ENCODE assay signal across 7 cellular contexts in genomic region chr18:24514439-24514838, GRCh38. TPM values are rescaled to one million over a fixed set of nuclear protein-coding genes. Genes with fewer than 3 reads are reported as not detected.
DNase-seq lines count a peak whose midpoint lies in the region; ATAC-seq and TF ChIP-seq lines count a peak whose summit lies in the region.

No MANE protein-coding gene starts in this region.

- in situ Hi-C loops in astrocyte of the spinal cord (cut with HindIII; ENCODE audit: low sequenced_read_pairs), result no loop called here

- peak; percentile 75 for ATAC-seq in GM21528 (IDR thresholded peaks at IDR 0.05; ENCODE audit: low FRiP score, unreplicated experiment)

- peaks cover 2% of the 10 kb centered on the region for H3K9me3 Mint-ChIP-seq in mesothelial cell of epicardium

- no peak overlapping the region for H3K4me3 Mint-ChIP-seq in mesothelial cell of epicardium

- no peaks in the 10 kb centered on the region for H3K4me1 Mint-ChIP-seq in mesothelial cell of epicardium

- no peaks in the 10 kb centered on the region for H3K36me3 Mint-ChIP-seq in mesothelial cell of epicardium

- CTCF ChIA-PET in GM10248 (lab: Yijun Ruan, JAX), result interaction anchor here (0.7 to 3.3 kb wide), 23 partner anchors 9 to 212 kb away, joined by 3 to 33 read pairs (median 4); no protein-coding TSS in a partner anchor

- no peak overlapping the region for H3K27ac Mint-ChIP-seq in mesothelial cell of epicardium

- H3K4me3 ChIP-seq in LNCaP clone FGC (ENCODE audit: low read depth, low read length), result no peak overlapping the region
- H3K4me3 ChIP-seq in astrocyte of the spinal cord (ENCODE audit: low read depth, low read length), result no peak overlapping the region

- POLR2A ChIA-PET in GM10248 (lab: Yijun Ruan, JAX), result no interaction called here

- peak; percentile 50 for TF ChIP-seq CTCF in GM10248 (IDR thresholded peaks at IDR 0.05; ENCODE audit: control extremely low read depth, extremely low read depth, low read depth, missing control alignments)
- peak; percentile 50 for TF ChIP-seq CTCF in LNCaP clone FGC (IDR thresholded peaks at IDR 0.05; ENCODE audit: control insufficient read depth, extremely low read depth, insufficient read depth)
- TF ChIP-seq CTCF in astrocyte of the spinal cord (IDR thresholded peaks at IDR 0.05; ENCODE audit: low read depth, low read length), result peak; percentile 41
- peak; percentile 87 for TF ChIP-seq CTCF in mesothelial cell of epicardium (IDR thresholded peaks at IDR 0.05; ENCODE audit: unreplicated experiment)

- H3K27me3 Mint-ChIP-seq in mesothelial cell of epicardium (ENCODE audit: low read depth), result no peaks in the 10 kb centered on the region

- DNase-seq in GM10248 (ENCODE audit: extremely low spot score) (peak; percentile 44), LNCaP clone FGC (ENCODE audit: low read depth) (no peak), astrocyte of the spinal cord (ENCODE audit: low read depth, low spot score) (peak; percentile 43), mesothelial cell of epicardium (ENCODE audit: low spot score in 2 of 2, unreplicated experiment in 2 of 2) (no peak), NCI-H2107 treated with DMSO at 0.1 percent for 48 hours (lab: John Stamatoyannopoulos, UW; ENCODE audit: unreplicated experiment) (no peak), cerebellar cortex (ENCODE audit: low spot score) (no peak)

RNA-seq across cellular contexts. Expression of gene HRH4, which starts 54.0 kb away (rescaled TPM):
- total RNA-seq in mesothelial cell of epicardium, result 0.07 TPM in 1 of 3 replicates, not detected in the others

Comparison
In these comparisons a context has a peak if more than half of its experiments do, and no peak if none do; other contexts are left out.
1. DNase-seq: peak in GM10248 (single experiment) and astrocyte of the spinal cord (single experiment); none in LNCaP clone FGC (single experiment), mesothelial cell of epicardium (0 of 2), NCI-H2107 treated with DMSO at 0.1 percent for 48 hours (single experiment) and cerebellar cortex (single experiment).
2. Peak in every context shown above with its lines, with median percentiles within 50 percentile points of each other: CTCF ChIP-seq.